In the genomic region with DNA sequence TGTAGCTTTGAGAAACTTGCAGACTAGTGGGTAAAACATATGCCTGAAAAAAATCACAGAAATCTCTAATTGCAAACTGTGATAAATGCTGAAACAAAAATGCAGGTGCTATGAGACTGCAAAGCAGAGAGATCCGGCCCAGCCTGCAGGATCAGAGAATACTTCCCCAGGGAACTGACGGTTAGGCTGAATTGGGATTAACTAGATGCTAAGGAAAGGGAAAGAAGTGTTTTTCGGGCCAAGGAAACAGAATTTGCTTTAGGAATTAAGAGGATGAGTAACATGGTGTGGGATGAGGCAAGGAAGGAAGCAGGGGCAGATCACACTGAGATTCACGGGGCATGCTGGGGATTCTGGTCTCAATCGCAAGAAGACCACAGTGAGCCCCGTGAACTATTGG, we compare ENCODE assay signal across 25 cellular contexts.
DNase-seq lines count a peak whose midpoint lies in the region; ATAC-seq and TF ChIP-seq lines count a peak whose summit lies in the region.
"Had no signal": no experiment of that assay in that cellular context is flagged by ENCODE, and none has a peak within 500 bp of the region (broad histone marks: within the 10 kb centered on the region; RNA-seq: fewer than 3 reads in every experiment).

No MANE protein-coding gene starts in this region.

- no peaks in the 10 kb centered on the region for H3K9me3 ChIP-seq in Panc1 (ENCODE audit: control insufficient read depth, insufficient read depth, low read depth, low read length)
- no peaks in the 10 kb centered on the region for H3K9me3 ChIP-seq in OCI-LY7 (ENCODE audit: low read length)
- H3K9me3 ChIP-seq in sigmoid colon = no peaks in the 10 kb centered on the region
- H3K9me3 ChIP-seq: BLaER1 treated with 17β-estradiol and CSF1 and Interleukin-3, amounts not matched to agents 10 nM and 100 nM; HAP-1; Peyer's patch had no signal

- ATAC-seq in HG02610 (IDR thresholded peaks at IDR 0.05; ENCODE audit: unreplicated experiment) = peak; percentile 8
- 0 out of 2 replicates have a peak, but pooled peaks have one; percentile 26 for ATAC-seq in Panc1
- ATAC-seq: SK-N-SH treated with all-trans-retinoic acid at 6 μM for 48 hours, T-helper 17 cell had no signal

- in situ Hi-C loops in Panc1 (cut with HindIII; ENCODE audit: low pct_unique_long_range_greater_than_20kb, low sequenced_read_pairs) = no loop called here

- no peak for TF ChIP-seq POLR2A in sigmoid colon (IDR thresholded peaks at IDR 0.05)

- POLR2A ChIA-PET in Panc1 (lab: Charles Lee) = no interaction called here
- POLR2A ChIA-PET in OCI-LY7 (lab: Charles Lee) = interaction anchor here (1.1 kb wide), 1 partner anchor 9 kb away, joined by 3 read pairs; no protein-coding TSS in a partner anchor

- DNase-seq in D341Med (ENCODE audit: low spot score) (peak; percentile 77), Panc1 (ENCODE audit: low read depth, low spot score) (no peak), fibroblast of mammary gland (ENCODE audit: low read depth) (peak; percentile 63), OCI-LY7 (ENCODE audit: low spot score) (no peak), sigmoid colon (no peak), AG08396 (ENCODE audit: low spot score) (no peak), NCI-H526 treated with DMSO at 0.1 percent for 48 hours (lab: John Stamatoyannopoulos, UW) (no peak)
- DNase-seq: AML-193; CD4-positive, alpha-beta T cell; DMS79; EL; GF-D8; IMR-90; KG1; NCI-H1092 treated with DMSO at 0.1 percent for 48 hours; NCI-H1436; NCI-H187; NCI-H2107; NCI-H774; Peyer's patch; T-helper 17 cell had no signal

- H4K20me1 ChIP-seq in OCI-LY7 (ENCODE audit: insufficient read depth, low read length) = no peaks in the 10 kb centered on the region
- H4K20me1 ChIP-seq: BLaER1 treated with 17β-estradiol and CSF1 and Interleukin-3, amounts not matched to agents 10 nM and 100 nM had no signal

- H3K4me1 ChIP-seq in Panc1 (ENCODE audit: control insufficient read depth, insufficient read depth, low read length) (no peaks in the 10 kb centered on the region), OCI-LY7 (ENCODE audit: insufficient read depth, low read length, poor library complexity, severe bottlenecking) (no peaks in the 10 kb centered on the region), sigmoid colon (peaks cover 0 to under 1% (median 0%) of the 10 kb centered on the region in 4 donors)
- H3K4me1 ChIP-seq: BLaER1 treated with 17β-estradiol and CSF1 and Interleukin-3, amounts not matched to agents 10 nM and 100 nM; Peyer's patch had no signal

- no peak for TF ChIP-seq EP300 in sigmoid colon (IDR thresholded peaks at IDR 0.05)

- no peak overlapping the region for H2AFZ ChIP-seq in OCI-LY7 (ENCODE audit: low read length)

- BruUV-seq in Panc1 (replicated peaks; lab: Mats Ljungman, UMichigan) (no TSS peak), OCI-LY7 (replicated peaks; lab: Mats Ljungman, UMichigan) (no TSS peak)

- TF ChIP-seq CTCF in Panc1 (IDR thresholded peaks at IDR 0.05) (no peak), fibroblast of mammary gland (conservative IDR thresholded peaks at IDR 0.05; ENCODE audit: control insufficient read depth, insufficient read depth, low read depth, low read length) (no peak), OCI-LY7 (conservative IDR thresholded peaks at IDR 0.05; ENCODE audit: low read length) (no peak), sigmoid colon (IDR thresholded peaks at IDR 0.05) (no peak)

- no peak overlapping the region for H3K4me2 ChIP-seq in OCI-LY7 (ENCODE audit: low read length)
- H3K4me2 ChIP-seq: BLaER1 treated with 17β-estradiol and CSF1 and Interleukin-3, amounts not matched to agents 10 nM and 100 nM had no signal

- WGBS in sigmoid colon, 2 donors = 90 to 92% methylated on average over 6 of the region's 6 CpGs

- intact Hi-C loops in Panc1 (cut with micrococcal nuclease; ENCODE audit: unreplicated experiment) = no loop called here
- intact Hi-C loops in OCI-LY7 (cut with micrococcal nuclease; ENCODE audit: unreplicated experiment) = no loop called here
- intact Hi-C loops in sigmoid colon (cut with DNase I) = no loop called here

- no peaks in the 10 kb centered on the region for H3K27me3 ChIP-seq in Panc1 (ENCODE audit: control insufficient read depth, insufficient read depth, low read length)
- no peaks in the 10 kb centered on the region for H3K27me3 ChIP-seq in sigmoid colon
- H3K27me3 ChIP-seq: BLaER1 treated with 17β-estradiol and CSF1 and Interleukin-3, amounts not matched to agents 10 nM and 100 nM; Peyer's patch had no signal

- H3K79me2 ChIP-seq in OCI-LY7 (ENCODE audit: insufficient read depth, low read depth, low read length) = no peaks in the 10 kb centered on the region

- CTCF ChIA-PET in Panc1 (lab: Charles Lee) (no interaction called here), OCI-LY7 (lab: Charles Lee; ENCODE audit: unreplicated experiment) (no interaction called here)

- no peak overlapping the region for H3K4me3 ChIP-seq in Panc1 (ENCODE audit: low read depth in 2 of 2, low read length in 2 of 2)
- H3K4me3 ChIP-seq in fibroblast of mammary gland (ENCODE audit: control insufficient read depth, low read depth, low read length) = no peak overlapping the region
- no peak overlapping the region for H3K4me3 ChIP-seq in OCI-LY7 (ENCODE audit: low read depth, low read length, poor library complexity, severe bottlenecking)
- no peak overlapping the region for H3K4me3 ChIP-seq in sigmoid colon
- H3K4me3 ChIP-seq: BLaER1 treated with 17β-estradiol and CSF1 and Interleukin-3, amounts not matched to agents 10 nM and 100 nM; HAP-1; Peyer's patch had no signal

- H3K27ac ChIP-seq in Panc1 (ENCODE audit: low read length) = no peak overlapping the region
- no peak overlapping the region for H3K27ac ChIP-seq in OCI-LY7 (ENCODE audit: low read depth, low read length, poor library complexity, severe bottlenecking)
- no peak overlapping the region for H3K27ac ChIP-seq in sigmoid colon
- H3K27ac ChIP-seq: BLaER1 treated with 17β-estradiol and CSF1 and Interleukin-3, amounts not matched to agents 10 nM and 100 nM; Peyer's patch had no signal

- no peaks in the 10 kb centered on the region for H3K9me2 ChIP-seq in OCI-LY7 (ENCODE audit: insufficient read depth, low read length)

- H3K36me3 ChIP-seq in Panc1 (ENCODE audit: control insufficient read depth, insufficient read depth, low read length) = no peaks in the 10 kb centered on the region
- H3K36me3 ChIP-seq in OCI-LY7 (ENCODE audit: insufficient read depth, low read length) = no peaks in the 10 kb centered on the region
- no peaks in the 10 kb centered on the region for H3K36me3 ChIP-seq in sigmoid colon
- H3K36me3 ChIP-seq: BLaER1 treated with 17β-estradiol and CSF1 and Interleukin-3, amounts not matched to agents 10 nM and 100 nM; HAP-1; Peyer's patch had no signal

Comparison
In these comparisons a context has a peak if more than half of its experiments do, and no peak if none do; other contexts are left out.
1. DNase-seq: peak in D341Med (single experiment) and fibroblast of mammary gland (single experiment); none in Panc1 (single experiment), OCI-LY7 (single experiment), sigmoid colon (single experiment), AG08396 (single experiment) and NCI-H526 treated with DMSO at 0.1 percent for 48 hours (single experiment).